ENCODE assay signal across 8 cellular contexts in the genomic region with DNA sequence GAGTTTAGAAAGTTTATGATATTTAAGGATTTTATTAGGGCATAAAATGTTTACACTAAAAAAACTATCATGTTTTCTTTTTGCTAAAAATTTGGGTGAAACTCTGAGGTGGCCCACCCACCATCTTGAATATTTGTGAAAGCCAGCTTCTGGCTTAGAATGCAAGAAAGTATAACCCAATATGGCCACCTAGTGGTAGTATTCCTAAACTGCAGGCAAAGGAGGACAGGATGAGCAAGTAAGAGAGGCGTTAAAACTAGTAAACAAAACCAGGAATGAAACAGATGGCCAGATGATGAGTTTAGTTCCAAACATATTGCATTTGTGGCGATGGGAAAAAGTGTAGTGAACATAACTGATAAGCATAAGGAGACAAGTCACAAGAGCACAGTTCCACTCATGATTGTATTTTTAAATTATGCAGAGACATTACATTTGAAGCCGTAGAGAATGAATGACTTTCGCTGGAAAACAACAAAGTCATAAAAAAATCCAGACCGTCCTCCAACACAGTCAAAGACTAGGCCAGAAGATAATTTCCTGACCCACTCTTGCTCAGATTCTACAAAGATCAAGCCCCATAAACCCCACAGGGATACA.
DNase-seq lines count a peak whose midpoint lies in the region; ATAC-seq, FAIRE-seq and TF ChIP-seq lines count a peak whose summit lies in the region.

No MANE protein-coding gene starts in this region.

- no peak overlapping the region for H3K4me3 ChIP-seq in fibroblast of the aortic adventitia (ENCODE audit: low read depth, low read length)

- TF ChIP-seq CTCF in fibroblast of the aortic adventitia (IDR thresholded peaks at IDR 0.05; ENCODE audit: insufficient read depth, low read length), result peak; percentile 88

- ATAC-seq in HG03095 (IDR thresholded peaks at IDR 0.05; ENCODE audit: unreplicated experiment), result peak; percentile 65

- no peak for TF ChIP-seq POLR2A in GM12891 (IDR thresholded peaks at IDR 0.05; ENCODE audit: low read depth, low read length)

- DNase-seq in AML-193 (lab: John Stamatoyannopoulos, UW) (peak; percentile 54 to 59), GM12891 (ENCODE audit: insufficient read length, low spot score) (peak; percentile 29), NCI-H345 treated with DMSO at 0.1 percent for 48 hours (lab: John Stamatoyannopoulos, UW; ENCODE audit: unreplicated experiment) (peak; percentile 45), fibroblast of the aortic adventitia (ENCODE audit: low read depth) (peak; percentile 84), non-pigmented ciliary epithelial cell (ENCODE audit: low read depth) (peak; percentile 66)
- peak; percentile 36 for DNase-seq in activated CD4-positive, alpha-beta T cell treated with anti-CD3 and anti-CD28 coated beads for 48 hours
- no peak for DNase-seq in activated effector memory CD4-positive, alpha-beta T cell treated with Interleukin-2 at 50 U/mL for 16 hours

- FAIRE-seq in GM12891 (lab: Jason Lieb, UNC), result peak; percentile 91

TF ChIP-seq in GM12891, 5 proteins besides CTCF, POLR2A, EP300 and RAD21:
- no peak for TF ChIP-seq PAX5 (IDR thresholded peaks at IDR 0.05; ENCODE audit: insufficient read depth, low read length, severe bottlenecking)
- no peak for TF ChIP-seq TAF1 (IDR thresholded peaks at IDR 0.05; ENCODE audit: low read depth, low read length)
- TF ChIP-seq POLR2AphosphoS5 (IDR thresholded peaks at IDR 0.05; ENCODE audit: low read depth, low read length), result no peak
- TF ChIP-seq SPI1 (IDR thresholded peaks at IDR 0.05; ENCODE audit: low read depth, low read length), result no peak
- TF ChIP-seq POU2F2 (IDR thresholded peaks at IDR 0.05; ENCODE audit: low read depth, low read length), result no peak
